Comparison of ENCODE assay signal across 1 cellular context in genomic region chr12:103957865-103958388, GRCh38.
TF ChIP-seq lines count a peak whose summit lies in the region.

No MANE protein-coding gene starts in this region.

TF ChIP-seq in H1, 55 proteins besides CTCF, POLR2A, EP300 and RAD21:
- TF ChIP-seq CHD7 (IDR thresholded peaks at IDR 0.05; ENCODE audit: insufficient replicate concordance, low read length) (no peak), SUZ12 (IDR thresholded peaks at IDR 0.05; ENCODE audit: low read length) (no peak), ATF2 (IDR thresholded peaks at IDR 0.05; ENCODE audit: low read length) (no peak), TAF1 (IDR thresholded peaks at IDR 0.05; ENCODE audit: low read depth, low read length) (no peak), NANOG (IDR thresholded peaks at IDR 0.05; ENCODE audit: insufficient read depth, low read depth, low read length, poor library complexity, severe bottlenecking) (no peak), E2F6 (IDR thresholded peaks at IDR 0.05) (no peak), PHF8 (conservative IDR thresholded peaks at IDR 0.05; ENCODE audit: low read depth, low read length) (no peak), NRF1 (IDR thresholded peaks at IDR 0.05; ENCODE audit: low read depth, low read length) (no peak), ZNF274 (IDR thresholded peaks at IDR 0.05; ENCODE audit: borderline replicate concordance, extremely low read depth, low read length) (no peak)
TF ChIP-seq in H1: peak in this region for 0.
